In genomic region chr16:81429045-81429521, GRCh38 we compare ENCODE assay signal across 8 cellular contexts. TPM values are rescaled to one million over a fixed set of nuclear protein-coding genes. Genes with fewer than 3 reads are reported as not detected.
DNase-seq lines count a peak whose midpoint lies in the region; ATAC-seq and TF ChIP-seq lines count a peak whose summit lies in the region.

No MANE protein-coding gene starts in this region.

- peaks cover 12% of the 10 kb centered on the region for H3K4me1 Mint-ChIP-seq in CD4-positive, alpha-beta T cell (ENCODE audit: low read depth)

- intact Hi-C loops in CD4-positive, alpha-beta T cell (cut with DNase I, micrococcal nuclease) = no loop called here

- no peaks in the 10 kb centered on the region for H3K36me3 Mint-ChIP-seq in CD4-positive, alpha-beta T cell (ENCODE audit: low read depth)

- H3K27me3 ChIP-seq in CD4-positive, alpha-beta T cell (ENCODE audit: control insufficient read depth, insufficient read depth, low read length) = no peaks in the 10 kb centered on the region

- no peaks in the 10 kb centered on the region for H3K9me3 ChIP-seq in CD4-positive, alpha-beta T cell (ENCODE audit: control insufficient read depth, low read length)

- in situ Hi-C loops in KBM-7 (cut with MboI; ENCODE audit: low pct_unique_long_range_greater_than_20kb, low sequenced_read_pairs) = no loop called here

- CTCF ChIA-PET in CD4-positive, alpha-beta T cell (lab: Charles Lee) = no interaction called here

- no peak overlapping the region for H3K4me3 Mint-ChIP-seq in CD4-positive, alpha-beta T cell

- TF ChIP-seq CTCF in CD4-positive, alpha-beta T cell (IDR thresholded peaks at IDR 0.05) = peak; percentile 15
- TF ChIP-seq CTCF in WI38 (IDR thresholded peaks at IDR 0.05; ENCODE audit: low read depth, low read length) = peak; percentile 64

- POLR2A ChIA-PET in CD4-positive, alpha-beta T cell (lab: Charles Lee) = interaction anchor here (1.1 kb wide), 1 partner anchor 14 kb away, joined by 4 read pairs; no protein-coding TSS in a partner anchor

- H3K27ac ChIP-seq in CD4-positive, alpha-beta T cell (ENCODE audit: low read depth, low read length) = no peak overlapping the region

- no peaks in the 10 kb centered on the region for H3K27me3 Mint-ChIP-seq in CD4-positive, alpha-beta T cell

- H3K4me3 ChIP-seq in WI38 (ENCODE audit: low read depth, low read length) = no peak overlapping the region

- H3K9me3 Mint-ChIP-seq in CD4-positive, alpha-beta T cell = no peaks in the 10 kb centered on the region

- no peak for ATAC-seq in CD4-positive, alpha-beta T cell (ENCODE audit: poor library complexity)
- ATAC-seq in HG03045 (IDR thresholded peaks at IDR 0.05; ENCODE audit: unreplicated experiment) = no peak
- ATAC-seq in GM19351 (IDR thresholded peaks at IDR 0.05; ENCODE audit: unreplicated experiment) = no peak

- DNase-seq in CD4-positive, alpha-beta T cell = no peak
- DNase-seq in KBM-7 (peak; percentile 55), islet precursor cell (peak; percentile 73), foreskin melanocyte (no peak), activated gamma-delta T cell treated with Interleukin-2 at 50 U/mL for 16 hours (no peak)

- no peak overlapping the region for H3K27ac Mint-ChIP-seq in CD4-positive, alpha-beta T cell

RNA-seq across cellular contexts. Expression of gene CMIP, which starts 15.5 kb away (rescaled TPM):
- total RNA-seq in CD4-positive, alpha-beta T cell = 10 to 100 TPM; 33.5 to 35.3 TPM

Comparison
In these comparisons a context has a peak if more than half of its experiments do, and no peak if none do; other contexts are left out.
1. DNase-seq: peak in KBM-7 (single experiment) and islet precursor cell (single experiment); none in CD4-positive, alpha-beta T cell (0 of 10), foreskin melanocyte (single experiment) and activated gamma-delta T cell treated with Interleukin-2 at 50 U/mL for 16 hours (single experiment).